In genomic region chr5:60843693-60844428, GRCh38 we compare ENCODE assay signal across 1 cellular context.
A peak's percentile ranks its signal among the peaks of the same experiment; 100 is the strongest.
TF ChIP-seq lines count a peak whose summit lies in the region.

Gene ELOVL7 (minus strand): TSS chr5:60844269. CDS start chr5:60787397, 56,872 bp downstream.

TF ChIP-seq in K562, 482 proteins besides CTCF, POLR2A, EP300 and RAD21 (continued from another document and continues in another):
- TF ChIP-seq CREB5 (CRISPR knock-in tag; IDR thresholded peaks at IDR 0.05) (no peak), TFE3 (CRISPR knock-in tag; IDR thresholded peaks at IDR 0.05) (no peak), THRB (CRISPR knock-in tag; conservative IDR thresholded peaks at IDR 0.05) (no peak), CHD2 (IDR thresholded peaks at IDR 0.05; ENCODE audit: low read depth, low read length) (no peak), TAF9B (IDR thresholded peaks at IDR 0.05; ENCODE audit: partially characterized antibody) (no peak), THRAP3 (IDR thresholded peaks at IDR 0.05; ENCODE audit: borderline replicate concordance) (no peak), ZBTB11 (CRISPR knock-in tag; IDR thresholded peaks at IDR 0.05) (peak in 1 of 3 experiments; percentile 61; a peak in 2 of 6 replicates), FOXA1 (IDR thresholded peaks at IDR 0.05; ENCODE audit: borderline replicate concordance) (no peak), HDAC1 (IDR thresholded peaks at IDR 0.05) (no peak), ZMIZ1 (IDR thresholded peaks at IDR 0.05; ENCODE audit: low read depth in 2 of 2, low read length in 2 of 2) (no peak), E2F8 (IDR thresholded peaks at IDR 0.05; ENCODE audit: low read depth, partially characterized antibody) (no peak), CXXC5 (CRISPR knock-in tag; IDR thresholded peaks at IDR 0.05) (peak; percentile 79), ZNF282 (CRISPR knock-in tag; IDR thresholded peaks at IDR 0.05) (no peak), ZNF445 (CRISPR knock-in tag; IDR thresholded peaks at IDR 0.05; ENCODE audit: low read depth) (no peak), BRF1 (IDR thresholded peaks at IDR 0.05; ENCODE audit: borderline replicate concordance, extremely low read depth, insufficient read length) (no peak), REST (CRISPR knock-in tag; IDR thresholded peaks at IDR 0.05; ENCODE audit: low read depth) (peak; percentile 58; the same call in 1 of the 2 replicates), KAT7 (CRISPR knock-in tag; IDR thresholded peaks at IDR 0.05; ENCODE audit: borderline replicate concordance) (no peak), STAT5A (IDR thresholded peaks at IDR 0.05; ENCODE audit: borderline replicate concordance, low read length) (no peak), CUX1 (CRISPR knock-in tag; IDR thresholded peaks at IDR 0.05) (no peak), POLR2B (IDR thresholded peaks at IDR 0.05; ENCODE audit: low read depth, partially characterized antibody) (no peak), HNRNPLL (IDR thresholded peaks at IDR 0.05; ENCODE audit: low read depth, low read length, poor library complexity, severe bottlenecking) (peak; percentile 28), ZNF175 (CRISPR knock-in tag; IDR thresholded peaks at IDR 0.05; ENCODE audit: low read depth) (no peak), MITF (IDR thresholded peaks at IDR 0.05) (no peak; the same call in 1 of the 2 replicates)
